Comparison of ENCODE assay signal across 25 cellular contexts in genomic region chr12:77782034-77782433, GRCh38. TPM values are rescaled to one million over a fixed set of nuclear protein-coding genes. Genes with fewer than 3 reads are reported as not detected.
"Had no signal": no experiment of that assay in that cellular context is flagged by ENCODE, and none has a peak within 500 bp of the region (broad histone marks: within the 10 kb centered on the region; RNA-seq: fewer than 3 reads in every experiment).

No MANE protein-coding gene starts in this region.

- DNase-seq: activated CD4-positive, alpha-beta T cell treated with anti-CD3 and anti-CD28 coated beads for 1 hour; activated CD4-positive, alpha-beta T cell treated with anti-CD3 and anti-CD28 coated beads for 4 hours; activated CD4-positive, alpha-beta T cell treated with anti-CD3 and anti-CD28 coated beads, Interleukin-2, amount 10 ng/mL, durations not matched to agents 7 days and 5 days; activated CD4-positive, alpha-beta T cell treated with anti-CD3 and anti-CD28 coated beads, Interleukin-2, amount 50 U/mL, for 48 hours; activated CD8-positive, alpha-beta memory T cell treated with anti-CD3 and anti-CD28 coated beads for 24 hours; activated CD8-positive, alpha-beta T cell treated with anti-CD3 and anti-CD28 coated beads for 36 hours; activated gamma-delta T cell; activated naive CD4-positive, alpha-beta T cell; activated naive CD4-positive, alpha-beta T cell treated with anti-CD3 and anti-CD28 coated beads, Interleukin-2, amount 10 ng/mL, durations not matched to agents 7 days and 5 days; activated T-cell treated with anti-CD3 and anti-CD28 coated beads, Interleukin-2, amount 50 U/mL, for 4 hours; amniotic stem cell; brain microvascular endothelial cell; dorsolateral prefrontal cortex; effector memory CD4-positive, alpha-beta T cell; erythroblast; foreskin melanocyte; SW 1271; T-helper 1 cell; T-helper 17 cell had no signal

- H3K9me3 Mint-ChIP-seq: activated CD4-positive, alpha-beta T cell treated with anti-CD3 and anti-CD28 coated beads, Interleukin-2, amount 10 ng/mL, durations not matched to agents 7 days and 5 days; dendritic cell treated with granulocyte-macrophage colony-stimulating factor and Interleukin-4, amounts not matched to agents 40 ng/mL and 50 ng/mL, for 4 days had no signal

- H3K4me1 ChIP-seq: esophagus muscularis mucosa, gastroesophageal sphincter had no signal

- ATAC-seq: activated CD8-positive, alpha-beta T cell treated with anti-CD3 and anti-CD28 coated beads for 36 hours; activated T-cell treated with anti-CD3 and anti-CD28 coated beads, Interleukin-2, amount 50 U/mL, for 4 hours; gastroesophageal sphincter; T-helper 17 cell had no signal

- H3K9me3 ChIP-seq: esophagus muscularis mucosa, gastroesophageal sphincter had no signal

- H3K4me3 ChIP-seq: coronary artery, dorsolateral prefrontal cortex, esophagus muscularis mucosa, gastroesophageal sphincter had no signal

- H3K27me3 ChIP-seq: brain microvascular endothelial cell, dorsolateral prefrontal cortex, esophagus muscularis mucosa, gastroesophageal sphincter had no signal

- H3K27ac ChIP-seq: brain microvascular endothelial cell, coronary artery, dorsolateral prefrontal cortex, esophagus muscularis mucosa, gastroesophageal sphincter had no signal

- H3K36me3 Mint-ChIP-seq: activated naive CD4-positive, alpha-beta T cell treated with anti-CD3 and anti-CD28 coated beads, Interleukin-2, amount 10 ng/mL, durations not matched to agents 7 days and 5 days; activated naive CD8-positive, alpha-beta T cell had no signal

- H3K36me3 ChIP-seq: brain microvascular endothelial cell, esophagus muscularis mucosa, gastroesophageal sphincter had no signal

- H3K4me3 Mint-ChIP-seq: activated CD4-positive, alpha-beta T cell treated with anti-CD3 and anti-CD28 coated beads, Interleukin-2, amount 10 ng/mL, durations not matched to agents 7 days and 5 days; activated CD8-positive, alpha-beta T cell treated with anti-CD3 and anti-CD28 coated beads for 36 hours; activated naive CD4-positive, alpha-beta T cell treated with anti-CD3 and anti-CD28 coated beads, Interleukin-2, amount 10 ng/mL, durations not matched to agents 7 days and 5 days; activated naive CD8-positive, alpha-beta T cell; activated T-cell treated with anti-CD3 and anti-CD28 coated beads, Interleukin-2, amount 50 U/mL, for 4 hours; central memory CD8-positive, alpha-beta T cell; dendritic cell treated with granulocyte-macrophage colony-stimulating factor and Interleukin-4, amounts not matched to agents 40 ng/mL and 50 ng/mL, for 4 days; T-helper 17 cell had no signal

- H3K27ac Mint-ChIP-seq: activated CD4-positive, alpha-beta T cell treated with anti-CD3 and anti-CD28 coated beads, Interleukin-2, amount 10 ng/mL, durations not matched to agents 7 days and 5 days; activated CD8-positive, alpha-beta T cell treated with anti-CD3 and anti-CD28 coated beads for 36 hours; activated naive CD4-positive, alpha-beta T cell treated with anti-CD3 and anti-CD28 coated beads, Interleukin-2, amount 10 ng/mL, durations not matched to agents 7 days and 5 days; activated naive CD8-positive, alpha-beta T cell; dendritic cell treated with granulocyte-macrophage colony-stimulating factor and Interleukin-4, amounts not matched to agents 40 ng/mL and 50 ng/mL, for 4 days; T-helper 17 cell had no signal

- H3K27me3 Mint-ChIP-seq: activated CD4-positive, alpha-beta T cell treated with anti-CD3 and anti-CD28 coated beads, Interleukin-2, amount 10 ng/mL, durations not matched to agents 7 days and 5 days; activated CD8-positive, alpha-beta T cell treated with anti-CD3 and anti-CD28 coated beads for 36 hours; activated naive CD4-positive, alpha-beta T cell treated with anti-CD3 and anti-CD28 coated beads, Interleukin-2, amount 10 ng/mL, durations not matched to agents 7 days and 5 days; activated naive CD8-positive, alpha-beta T cell; central memory CD8-positive, alpha-beta T cell; dendritic cell treated with granulocyte-macrophage colony-stimulating factor and Interleukin-4, amounts not matched to agents 40 ng/mL and 50 ng/mL, for 4 days; T-helper 17 cell had no signal

- H3K4me1 Mint-ChIP-seq: activated CD4-positive, alpha-beta T cell treated with anti-CD3 and anti-CD28 coated beads, Interleukin-2, amount 10 ng/mL, durations not matched to agents 7 days and 5 days; activated naive CD4-positive, alpha-beta T cell treated with anti-CD3 and anti-CD28 coated beads, Interleukin-2, amount 10 ng/mL, durations not matched to agents 7 days and 5 days; central memory CD8-positive, alpha-beta T cell; T-helper 17 cell had no signal

RNA-seq across cellular contexts. Expression of gene NAV3, which starts 48.7 kb away (rescaled TPM):
- total RNA-seq: activated CD4-positive, alpha-beta T cell treated with anti-CD3 and anti-CD28 coated beads, Interleukin-2, amount 10 ng/mL, durations not matched to agents 7 days and 5 days; activated CD8-positive, alpha-beta T cell treated with anti-CD3 and anti-CD28 coated beads for 36 hours had no signal
